11 cellular contexts compared by ENCODE assay signal in genomic region chr17:40307691-40308289, GRCh38. TPM values are rescaled to one million over a fixed set of nuclear protein-coding genes. Genes with fewer than 3 reads are reported as not detected.
A peak's percentile ranks its signal among the peaks of the same experiment; 100 is the strongest.
DNase-seq lines count a peak whose midpoint lies in the region; ATAC-seq and TF ChIP-seq lines count a peak whose summit lies in the region.
"Had no signal": no experiment of that assay in that cellular context is flagged by ENCODE, and none has a peak within 500 bp of the region (broad histone marks: within the 10 kb centered on the region; RNA-seq: fewer than 3 reads in every experiment).

No MANE protein-coding gene starts in this region.

- TF ChIP-seq POLR2A in adrenal gland (IDR thresholded peaks at IDR 0.05) (no peak), vagina (IDR thresholded peaks at IDR 0.05) (no peak)

- no peaks in the 10 kb centered on the region for H3K36me3 ChIP-seq in heart right ventricle
- no peaks in the 10 kb centered on the region for H3K36me3 ChIP-seq in adrenal gland (replicated peaks in 1 of 2)
- no peaks in the 10 kb centered on the region for H3K36me3 ChIP-seq in lung (ENCODE audit: control insufficient read depth in 2 of 2, insufficient read depth in 2 of 2, low read length in 2 of 2)
- H3K36me3 ChIP-seq in vagina: no peaks in the 10 kb centered on the region

- H3K4me3 ChIP-seq in heart right ventricle (no peak overlapping the region), adrenal gland (no peak overlapping the region), lung (no peak overlapping the region), vagina (no peak overlapping the region)

- ATAC-seq in heart right ventricle (no peak), Right ventricle myocardium superior (ENCODE audit: poor library complexity) (no peak), lung (ENCODE audit: insufficient read depth, low FRiP score) (peak; percentile 29), GM18907 (IDR thresholded peaks at IDR 0.05; ENCODE audit: unreplicated experiment) (no peak)

- no peaks in the 10 kb centered on the region for H3K27me3 ChIP-seq in heart right ventricle
- no peaks in the 10 kb centered on the region for H3K27me3 ChIP-seq in adrenal gland
- H3K27me3 ChIP-seq in lung (ENCODE audit: control insufficient read depth, insufficient read depth): no peaks in the 10 kb centered on the region
- no peaks in the 10 kb centered on the region for H3K27me3 ChIP-seq in vagina

- 38 to 50% methylated on average over 3 of the region's 3 CpGs for WGBS in heart right ventricle, 2 donors
- 37 to 72% (median 59%) methylated on average over 3 of the region's 3 CpGs for WGBS in adrenal gland, 4 donors
- 12 to 17% methylated on average over 3 of the region's 3 CpGs for WGBS in lung, 2 donors

- intact Hi-C loops in heart right ventricle (cut with DNase I): loop anchor here in 6 of 10 donors (2.0 to 10.0 kb wide), 6 partner anchors 41 to 257 kb away; partner anchors contain the start of genes TOP2A (in 3 of the 6) and CCR7 (in 1 of the 6)
- intact Hi-C loops in Right ventricle myocardium superior (cut with DNase I): loop anchor here (10.0 kb wide), 1 partner anchor 247 kb away; no protein-coding TSS in a partner anchor
- intact Hi-C loops in adrenal gland (cut with DNase I): loop anchor here (2.0 to 10.0 kb wide), 2 partner anchors 45 to 107 kb away; partner anchors contain the start of gene TOP2A (in 1 of the 2)
- intact Hi-C loops in vagina (cut with DNase I): loop anchor here (10.0 kb wide), 1 partner anchor 137 kb away; the partner anchor contains the start of gene IGFBP4

- H3K27ac ChIP-seq in heart right ventricle (peak overlapping the region in 9 of 10 donors; percentile 25 to 98 (median 52)), adrenal gland (peak overlapping the region in 4 of 5 donors; percentile 5 to 80 (median 41)), lung (ENCODE audit: low read depth in 1 of 2, low read length in 1 of 2) (peak overlapping the region in 1 of 2 donors; percentile 82), vagina (peak overlapping the region; percentile 88)

- H3K9me3 ChIP-seq in heart right ventricle (no peaks in the 10 kb centered on the region), adrenal gland (replicated peaks in 1 of 3) (no peaks in the 10 kb centered on the region), lung (ENCODE audit: control insufficient read depth in 2 of 2, insufficient read depth in 1 of 2, low read length in 1 of 2) (no peaks in the 10 kb centered on the region), vagina (no peaks in the 10 kb centered on the region)

- H3K4me1 ChIP-seq in heart right ventricle (peaks cover 41 to 93% (median 78%) of the 10 kb centered on the region in 9 donors), adrenal gland (replicated peaks in 1 of 2) (peaks cover 24 to 70% of the 10 kb centered on the region in 2 donors), lung (ENCODE audit: control insufficient read depth in 2 of 2, insufficient read depth in 2 of 2, low read length in 2 of 2) (peaks cover 20 to 42% of the 10 kb centered on the region in 2 donors), vagina (peaks cover 92% of the 10 kb centered on the region)

- DNase-seq in heart right ventricle: no peak
- no peak for DNase-seq in Right ventricle myocardium superior
- peak in 1 of 7 donors; percentile 38 for DNase-seq in adrenal gland
- DNase-seq in lung (ENCODE audit: low spot score): no peak
- DNase-seq in vagina (ENCODE audit: extremely low spot score in 2 of 2): no peak
- DNase-seq in T1000 (lab: John Stamatoyannopoulos, UW): no peak
- DNase-seq in glomerular visceral epithelial cell (ENCODE audit: extremely low spot score): no peak
- DNase-seq: activated naive CD8-positive, alpha-beta T cell treated with anti-CD3 and anti-CD28 coated beads, Interleukin-2, amount 10 ng/mL, durations not matched to agents 7 days and 5 days; GOT3; naive thymus-derived CD8-positive, alpha-beta T cell had no signal

- TF ChIP-seq CTCF in heart right ventricle (IDR thresholded peaks at IDR 0.05) (no peak), adrenal gland (IDR thresholded peaks at IDR 0.05) (no peak), lung (IDR thresholded peaks at IDR 0.05; ENCODE audit: control extremely low read depth, extremely low read depth) (no peak), vagina (IDR thresholded peaks at IDR 0.05) (no peak)

RNA-seq across cellular contexts. Expression of gene RARA, which starts 1.2 kb away (rescaled TPM):
- total RNA-seq in heart right ventricle (10 to 100 TPM; 11.2 to 34.0 (median 18.3) TPM), Right ventricle myocardium superior (15.8 TPM), adrenal gland (10 to 100 TPM; 24.8 to 51.8 (median 34.4) TPM), lung (10 to 100 TPM; 36.4 to 75.3 TPM), vagina (58.9 TPM)
- polyA plus RNA-seq in heart right ventricle (10 to 100 TPM; 19.0 to 20.8 TPM), adrenal gland (10 to 100 TPM; 12.7 to 58.2 (median 26.8) TPM), lung (10 to 100 TPM; 49.8 to 51.7 TPM)

RNA-seq across cellular contexts. Expression of gene CDC6, which starts 20.1 kb away (rescaled TPM):
- total RNA-seq in heart right ventricle (1 to 10 TPM in 4 of 10 donors, under 1 TPM in 6; 0.49 to 3.0 (median 0.86) TPM), Right ventricle myocardium superior (1.1 TPM), adrenal gland (10 to 100 TPM in 1 of 8 donors, 1 to 10 TPM in 6, under 1 TPM in 1; 0.69 to 12.1 (median 2.5) TPM), lung (1 to 10 TPM; 5.5 to 5.7 TPM), vagina (3.7 TPM)
- polyA plus RNA-seq in heart right ventricle (1 to 10 TPM in 1 of 2 donors, under 1 TPM in 1; 0.66 to 1.8 TPM), adrenal gland (10 to 100 TPM in 1 of 3 donors, 1 to 10 TPM in 2; 1.0 to 31.3 (median 1.0) TPM), lung (1 to 10 TPM; 3.3 to 6.0 TPM)

RNA-seq across cellular contexts. Expression of gene GJD3, which starts 56.7 kb away (rescaled TPM):
- total RNA-seq in heart right ventricle (1 to 10 TPM in 9 of 10 donors, under 1 TPM in 1; 0.79 to 6.2 (median 2.1) TPM), Right ventricle myocardium superior (1.3 TPM), adrenal gland (1 to 10 TPM; 1.3 to 8.7 (median 1.9) TPM), lung (1 to 10 TPM in 1 of 2 donors, not detected in 1; 3.6 TPM), vagina (12.0 TPM)
- polyA plus RNA-seq in heart right ventricle (under 1 TPM; 0.65 to 0.88 TPM), adrenal gland (not detected), lung (1 to 10 TPM in 1 of 2 donors, under 1 TPM in 1; 0.53 to 1.4 TPM)
- total RNA-seq: naive thymus-derived CD8-positive, alpha-beta T cell had no signal
- polyA plus RNA-seq: naive thymus-derived CD8-positive, alpha-beta T cell had no signal
